In the genomic region with DNA sequence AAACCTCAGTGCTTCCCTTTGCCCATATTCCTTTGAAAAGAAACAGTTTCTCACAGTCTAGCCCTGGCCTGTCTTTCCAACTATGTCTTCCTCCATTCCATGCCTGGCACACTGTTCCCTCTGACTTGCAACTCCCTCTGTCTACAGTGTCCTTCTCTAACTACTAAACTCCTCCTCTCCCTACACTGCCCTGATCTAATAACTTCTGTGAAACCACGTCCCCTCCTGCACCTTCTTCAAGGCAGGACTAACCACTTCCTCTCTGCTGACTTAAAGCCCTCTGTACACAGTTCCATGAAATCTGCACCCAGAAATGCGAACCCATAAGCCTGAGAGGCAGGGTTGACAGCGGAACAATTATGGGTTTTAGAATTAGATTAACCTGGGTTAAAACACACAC, we compare ENCODE assay signal across 9 cellular contexts.
A peak's percentile ranks its signal among the peaks of the same experiment; 100 is the strongest.
DNase-seq lines count a peak whose midpoint lies in the region; ATAC-seq and TF ChIP-seq lines count a peak whose summit lies in the region.
"Had no signal": no experiment of that assay in that cellular context is flagged by ENCODE, and none has a peak within 500 bp of the region (broad histone marks: within the 10 kb centered on the region; RNA-seq: fewer than 3 reads in every experiment).

No MANE protein-coding gene starts in this region.

- no peaks in the 10 kb centered on the region for H3K4me1 ChIP-seq in GM23248 (ENCODE audit: insufficient read depth)
- H3K4me1 ChIP-seq: pancreas had no signal

- H3K27me3 ChIP-seq in GM23248 (replicated peaks; ENCODE audit: insufficient read depth) (no peaks in the 10 kb centered on the region), brain microvascular endothelial cell (replicated peaks) (no peaks in the 10 kb centered on the region)
- H3K27me3 ChIP-seq: pancreas had no signal

- peaks cover 62% of the 10 kb centered on the region for H3K4me1 Mint-ChIP-seq in activated CD8-positive, alpha-beta T cell treated with anti-CD3 and anti-CD28 coated beads for 36 hours (ENCODE audit: low read depth)
- peaks cover 18% of the 10 kb centered on the region for H3K4me1 Mint-ChIP-seq in nephron progenitor cell

- no peaks in the 10 kb centered on the region for H3K9me3 ChIP-seq in GM23248 (ENCODE audit: low read depth)
- H3K9me3 ChIP-seq: pancreas had no signal

- H3K36me3 ChIP-seq in GM23248 (ENCODE audit: low read depth) (no peaks in the 10 kb centered on the region), brain microvascular endothelial cell (replicated peaks) (no peaks in the 10 kb centered on the region)
- H3K36me3 ChIP-seq: pancreas had no signal

- no peaks in the 10 kb centered on the region for H4K20me1 ChIP-seq in GM23248 (ENCODE audit: insufficient read depth)

- WGBS in GM23248 (ENCODE audit: low coverage in 1 of 2, low lambda C conversion rate in 2 of 2, missing lambda C conversion rate in 2 of 2), 2 experiments, result 64 to 67% methylated on average over 3 of the region's 3 CpGs

- no peaks in the 10 kb centered on the region for H3K36me3 Mint-ChIP-seq in activated CD8-positive, alpha-beta T cell treated with anti-CD3 and anti-CD28 coated beads for 36 hours (ENCODE audit: low read depth)
- no peaks in the 10 kb centered on the region for H3K36me3 Mint-ChIP-seq in nephron progenitor cell (ENCODE audit: low read depth)

- H3K27ac Mint-ChIP-seq in activated CD8-positive, alpha-beta T cell treated with anti-CD3 and anti-CD28 coated beads for 36 hours, result peak overlapping the region; percentile 87
- peak overlapping the region; percentile 7 for H3K27ac Mint-ChIP-seq in nephron progenitor cell

- H3K79me2 ChIP-seq in GM23248 (ENCODE audit: insufficient read depth), result no peaks in the 10 kb centered on the region

- H3K9me3 Mint-ChIP-seq in activated CD8-positive, alpha-beta T cell treated with anti-CD3 and anti-CD28 coated beads for 36 hours, result no peaks in the 10 kb centered on the region
- H3K9me3 Mint-ChIP-seq in nephron progenitor cell, result no peaks in the 10 kb centered on the region

- ATAC-seq in GM21360 (IDR thresholded peaks at IDR 0.05; ENCODE audit: unreplicated experiment), result peak; percentile 85
- peak; percentile 82 for ATAC-seq in HG03521 (IDR thresholded peaks at IDR 0.05; ENCODE audit: unreplicated experiment)
- ATAC-seq in activated CD8-positive, alpha-beta T cell treated with anti-CD3 and anti-CD28 coated beads for 36 hours, result peak; percentile 96

- no peaks in the 10 kb centered on the region for H3F3A ChIP-seq in GM23248 (ENCODE audit: insufficient read depth)

- no peak overlapping the region for H3K27ac ChIP-seq in GM23248
- no peak overlapping the region for H3K27ac ChIP-seq in brain microvascular endothelial cell

- peak overlapping the region; percentile 13 for H3K4me3 Mint-ChIP-seq in activated CD8-positive, alpha-beta T cell treated with anti-CD3 and anti-CD28 coated beads for 36 hours
- H3K4me3 Mint-ChIP-seq in nephron progenitor cell, result no peak overlapping the region

- no peak overlapping the region for H3K4me3 ChIP-seq in GM23248
- no peak overlapping the region for H3K4me3 ChIP-seq in brain microvascular endothelial cell (ENCODE audit: low read depth, low read length)
- H3K4me3 ChIP-seq: pancreas had no signal

- H3K9ac ChIP-seq in GM23248, result no peak overlapping the region

- H3K4me2 ChIP-seq in GM23248 (ENCODE audit: unreplicated experiment), result no peak overlapping the region

- DNase-seq in GM10266 (ENCODE audit: extremely low spot score), result peak; percentile 38
- DNase-seq in activated CD8-positive, alpha-beta T cell treated with anti-CD3 and anti-CD28 coated beads for 36 hours, result peak; percentile 68
- DNase-seq in nephron progenitor cell, result no peak
- no peak for DNase-seq in GM23248
- no peak for DNase-seq in NCI-H1930 (lab: John Stamatoyannopoulos, UW)
- no peak for DNase-seq in brain microvascular endothelial cell
- DNase-seq: pancreas had no signal

- H2AFZ ChIP-seq in GM23248, result no peak overlapping the region

- in situ Hi-C loops in GM23248 (cut with MboI), result no loop called here
- in situ Hi-C loops in brain microvascular endothelial cell (cut with HindIII; ENCODE audit: low pct_ligation_motif_present, low sequenced_read_pairs), result no loop called here

- TF ChIP-seq CTCF in GM10266 (IDR thresholded peaks at IDR 0.05; ENCODE audit: control insufficient read depth, insufficient read depth, low read depth, missing control alignments) (no peak), nephron progenitor cell (IDR thresholded peaks at IDR 0.05) (no peak), brain microvascular endothelial cell (IDR thresholded peaks at IDR 0.05; ENCODE audit: low read depth, low read length, missing control alignments) (no peak)
- no peak for TF ChIP-seq CTCF in activated CD8-positive, alpha-beta T cell treated with anti-CD3 and anti-CD28 coated beads for 36 hours (IDR thresholded peaks at IDR 0.05)

- POLR2A ChIA-PET in activated CD8-positive, alpha-beta T cell treated with anti-CD3 and anti-CD28 coated beads for 36 hours (lab: Charles Lee), result interaction anchor here (0.7 to 1.1 kb wide), 3 partner anchors 24 to 346 kb away, joined by 3 read pairs; no protein-coding TSS in a partner anchor

- H3K27me3 Mint-ChIP-seq in activated CD8-positive, alpha-beta T cell treated with anti-CD3 and anti-CD28 coated beads for 36 hours, result no peaks in the 10 kb centered on the region
- no peaks in the 10 kb centered on the region for H3K27me3 Mint-ChIP-seq in nephron progenitor cell (ENCODE audit: low read depth, poor library complexity)

- no peaks in the 10 kb centered on the region for H3K9me2 ChIP-seq in GM23248 (ENCODE audit: insufficient read depth)

- intact Hi-C loops in activated CD8-positive, alpha-beta T cell treated with anti-CD3 and anti-CD28 coated beads for 36 hours (cut with micrococcal nuclease), result no loop called here

- CTCF ChIA-PET in activated CD8-positive, alpha-beta T cell treated with anti-CD3 and anti-CD28 coated beads for 36 hours (lab: Charles Lee), result no interaction called here

Comparison
In these comparisons a context has a peak if more than half of its experiments do, and no peak if none do; other contexts are left out.
1. DNase-seq: peak in GM10266 (single experiment) and activated CD8-positive, alpha-beta T cell treated with anti-CD3 and anti-CD28 coated beads for 36 hours (single experiment); none in nephron progenitor cell (single experiment), GM23248 (single experiment), NCI-H1930 (0 of 2) and brain microvascular endothelial cell (single experiment).
2. Peak in every context shown above with its lines, with median percentiles within 50 percentile points of each other: ATAC-seq.